Comparison of ENCODE assay signal across 10 cellular contexts in genomic region chr1:158417586-158417985, GRCh38. TPM values are rescaled to one million over a fixed set of nuclear protein-coding genes. Genes with fewer than 3 reads are reported as not detected.
"Had no signal": no experiment of that assay in that cellular context is flagged by ENCODE, and none has a peak within 500 bp of the region (broad histone marks: within the 10 kb centered on the region; RNA-seq: fewer than 3 reads in every experiment).

No MANE protein-coding gene starts in this region.

- ATAC-seq: GM23338, K562 had no signal

- H2AFZ ChIP-seq: GM23338 had no signal

- H3K4me3 ChIP-seq: GM23338, K562 had no signal

- FAIRE-seq: H1, H54, HTR-8/SVneo, K562 had no signal

- DNase-seq: H9, HCEC 1CT, IMR-90, KG1 had no signal

- H3K4me2 ChIP-seq: GM23338 had no signal

RNA-seq across cellular contexts. Expression of gene OR10K2, which starts 8.5 kb away (rescaled TPM):
- total RNA-seq: GM23338, H1, H9, HT-29, IMR-90, K562 had no signal
- polyA plus RNA-seq: GM23338, H1, IMR-90, K562 had no signal

RNA-seq across cellular contexts. Expression of gene OR10T2, which starts 18.3 kb away (rescaled TPM):
- total RNA-seq: GM23338, H1, H9, HT-29, IMR-90, K562 had no signal
- polyA plus RNA-seq: GM23338, H1, IMR-90, K562 had no signal

RNA-seq across cellular contexts. Expression of gene OR10K1, which starts 44.0 kb away (rescaled TPM):
- total RNA-seq: GM23338, H1, H9, HT-29, IMR-90, K562 had no signal
- polyA plus RNA-seq: GM23338, H1, IMR-90, K562 had no signal

RNA-seq across cellular contexts. Expression of gene OR10R2, which starts 54.4 kb away (rescaled TPM):
- total RNA-seq: GM23338, H1, H9, HT-29, IMR-90, K562 had no signal
- polyA plus RNA-seq: GM23338, H1, IMR-90, K562 had no signal
